ENCODE assay signal across 8 cellular contexts in genomic region chr2:152861349-152861942, GRCh38.
DNase-seq lines count a peak whose midpoint lies in the region; ATAC-seq, FAIRE-seq and TF ChIP-seq lines count a peak whose summit lies in the region.

No MANE protein-coding gene starts in this region.

- no peaks in the 10 kb centered on the region for H3K27me3 ChIP-seq in HepG2 (ENCODE audit: control insufficient read depth in 1 of 2, insufficient read depth in 2 of 2, low read length in 2 of 2)

- H3K27me3 Mint-ChIP-seq in activated CD8-positive, alpha-beta T cell treated with anti-CD3 and anti-CD28 coated beads, Interleukin-2, amount 10 ng/mL, durations not matched to agents 7 days and 5 days (ENCODE audit: low read depth) = no peaks in the 10 kb centered on the region

- H3K36me3 ChIP-seq in HepG2 (replicated peaks in 1 of 2; ENCODE audit: control insufficient read depth in 1 of 2, insufficient read depth in 2 of 2, low read length in 2 of 2) = no peaks in the 10 kb centered on the region

- no peaks in the 10 kb centered on the region for H4K20me1 ChIP-seq in HepG2 (ENCODE audit: insufficient read depth, low read length)

- TF ChIP-seq POLR2A in HepG2 (IDR thresholded peaks at IDR 0.05; ENCODE audit: insufficient read depth in 1 of 2, low read depth in 2 of 2, low read length in 2 of 2) = no peak

- no peak for ATAC-seq in activated CD8-positive, alpha-beta T cell treated with anti-CD3 and anti-CD28 coated beads, Interleukin-2, amount 10 ng/mL, durations not matched to agents 7 days and 5 days
- ATAC-seq in HepG2 (peak; percentile 81), HG03571 (IDR thresholded peaks at IDR 0.05; ENCODE audit: unreplicated experiment) (no peak)

- H3K9ac ChIP-seq in HepG2 (ENCODE audit: insufficient read depth, low read depth, low read length) = no peak overlapping the region

- no peak overlapping the region for H3K4me2 ChIP-seq in HepG2 (ENCODE audit: low read depth, low read length)

- in situ Hi-C loops in HepG2 (cut with HindIII; ENCODE audit: extremely low pct_ligation_motif_present, low pct_unique_long_range_greater_than_20kb) = no loop called here

- peak; percentile 59 for TF ChIP-seq CTCF in HepG2 (CRISPR knock-in tag; IDR thresholded peaks at IDR 0.05)

- POLR2A ChIA-PET in activated CD8-positive, alpha-beta T cell treated with anti-CD3 and anti-CD28 coated beads, Interleukin-2, amount 10 ng/mL, durations not matched to agents 7 days and 5 days (lab: Charles Lee) = no interaction called here
- POLR2A ChIA-PET in HepG2 (lab: Yijun Ruan, JAX) = no interaction called here

- no peak overlapping the region for H2AFZ ChIP-seq in HepG2 (ENCODE audit: low read length)

- H3K4me1 ChIP-seq in HepG2 (ENCODE audit: insufficient read depth, low read length) = no peaks in the 10 kb centered on the region

- no peak overlapping the region for H3K27ac ChIP-seq in HepG2 (ENCODE audit: extremely low read length, insufficient read depth, low read length)

- DNase-seq in stimulated activated CD4-positive, alpha-beta T cell treated with anti-CD3 and anti-CD28 coated beads, Interleukin-4, amount 100 ng/mL, for 48 hours (ENCODE audit: low read depth in 2 of 2) = peak; percentile 2 to 4
- no peak for DNase-seq in stimulated activated CD4-positive, alpha-beta T cell treated with anti-CD3 and anti-CD28 coated beads, Interleukin-1b, Interleukin-23, amount 100 ng/mL, for 48 hours
- DNase-seq in Jurkat, Clone E6-1 (ENCODE audit: low read depth, low spot score) = peak; percentile 22
- DNase-seq in activated CD8-positive, alpha-beta T cell treated with anti-CD3 and anti-CD28 coated beads, Interleukin-2, amount 10 ng/mL, durations not matched to agents 7 days and 5 days = peak; percentile 25
- DNase-seq in HepG2 (ENCODE audit: low spot score) = peak; percentile 43
- no peak for DNase-seq in cerebellar nuclear complex (lab: John Stamatoyannopoulos, UW)
- no peak for DNase-seq in DMS79 (lab: John Stamatoyannopoulos, UW)

- H3K79me2 ChIP-seq in HepG2 (ENCODE audit: insufficient read depth, low read length) = no peaks in the 10 kb centered on the region

- no peaks in the 10 kb centered on the region for H3K4me1 Mint-ChIP-seq in activated CD8-positive, alpha-beta T cell treated with anti-CD3 and anti-CD28 coated beads, Interleukin-2, amount 10 ng/mL, durations not matched to agents 7 days and 5 days (ENCODE audit: low read depth)

- no peak for FAIRE-seq in HepG2 (lab: Jason Lieb, UNC)

- BruUV-seq in HepG2 (replicated peaks; lab: Mats Ljungman, UMichigan) = no TSS peak

- H3K27ac Mint-ChIP-seq in activated CD8-positive, alpha-beta T cell treated with anti-CD3 and anti-CD28 coated beads, Interleukin-2, amount 10 ng/mL, durations not matched to agents 7 days and 5 days = no peak overlapping the region

- peaks cover 3% of the 10 kb centered on the region for H3K9me3 Mint-ChIP-seq in activated CD8-positive, alpha-beta T cell treated with anti-CD3 and anti-CD28 coated beads, Interleukin-2, amount 10 ng/mL, durations not matched to agents 7 days and 5 days (ENCODE audit: insufficient read depth)

- H3K4me3 Mint-ChIP-seq in activated CD8-positive, alpha-beta T cell treated with anti-CD3 and anti-CD28 coated beads, Interleukin-2, amount 10 ng/mL, durations not matched to agents 7 days and 5 days = no peak overlapping the region

- 20% methylated on average over 6 of the region's 6 CpGs for WGBS in HepG2 (ENCODE audit: low lambda C conversion rate)

- no peak overlapping the region for H3K4me3 ChIP-seq in Jurkat, Clone E6-1 (ENCODE audit: low read length)
- no peak overlapping the region for H3K4me3 ChIP-seq in HepG2 (replicated peaks in 1 of 3; ENCODE audit: insufficient read depth in 1 of 3, low read depth in 2 of 3, low read length in 3 of 3)

- peaks cover 37% of the 10 kb centered on the region for H3K9me3 ChIP-seq in HepG2 (ENCODE audit: low read length)

- intact Hi-C loops in HepG2 (cut with micrococcal nuclease; ENCODE audit: unreplicated experiment) = loop anchor here (1.0 kb wide), 2 partner anchors 617 to 658 kb away; partner anchors contain the start of gene RPRM

- TF ChIP-seq EP300 in HepG2 (IDR thresholded peaks at IDR 0.05; ENCODE audit: low read depth in 2 of 2, low read length in 2 of 2) = no peak
- TF ChIP-seq EP300 in HepG2 (CRISPR knock-in tag; IDR thresholded peaks at IDR 0.05; ENCODE audit: borderline replicate concordance) = no peak

- H3K36me3 Mint-ChIP-seq in activated CD8-positive, alpha-beta T cell treated with anti-CD3 and anti-CD28 coated beads, Interleukin-2, amount 10 ng/mL, durations not matched to agents 7 days and 5 days (ENCODE audit: low read depth) = no peaks in the 10 kb centered on the region

- peak; percentile 25; the same call in 1 of the 2 replicates for TF ChIP-seq RAD21 in HepG2 (CRISPR knock-in tag; IDR thresholded peaks at IDR 0.05)

- CTCF ChIA-PET in activated CD8-positive, alpha-beta T cell treated with anti-CD3 and anti-CD28 coated beads, Interleukin-2, amount 10 ng/mL, durations not matched to agents 7 days and 5 days (lab: Charles Lee) = interaction anchor here (0.9 to 1.0 kb wide), 2 partner anchors 118 to 206 kb away, joined by 3 to 7 read pairs; no protein-coding TSS in a partner anchor
- CTCF ChIA-PET in HepG2 (lab: Yijun Ruan, JAX; ENCODE audit: low intra/inter-chr PET ratio, low total read pairs) = interaction anchor here (1.2 kb wide), 1 partner anchor 658 kb away, joined by 4 read pairs; no protein-coding TSS in a partner anchor

TF ChIP-seq in HepG2, 621 proteins besides CTCF, POLR2A, EP300 and RAD21:
- TF ChIP-seq NPAS2 (CRISPR knock-in tag; IDR thresholded peaks at IDR 0.05; ENCODE audit: borderline replicate concordance) (no peak), ZNF101 (CRISPR knock-in tag; IDR thresholded peaks at IDR 0.05; ENCODE audit: borderline replicate concordance, low read depth) (peak; percentile 100), ZMYM4 (CRISPR knock-in tag; IDR thresholded peaks at IDR 0.05) (0 out of 2 replicates have a peak, but pooled peaks have one; percentile 15), ZNF263 (CRISPR knock-in tag; IDR thresholded peaks at IDR 0.05) (no peak), ZKSCAN1 (IDR thresholded peaks at IDR 0.05; ENCODE audit: low read length) (no peak), ARID3A (IDR thresholded peaks at IDR 0.05; ENCODE audit: low read depth, low read length) (0 out of 2 replicates have a peak, but pooled peaks have one; percentile 15), FOXA1 (IDR thresholded peaks at IDR 0.05) (no peak), FOXA1 (CRISPR knock-in tag; IDR thresholded peaks at IDR 0.05) (peak; percentile 63; the same call in 1 of the 2 replicates), ZNF607 (CRISPR knock-in tag; IDR thresholded peaks at IDR 0.05; ENCODE audit: borderline replicate concordance) (no peak), SMC3 (IDR thresholded peaks at IDR 0.05; ENCODE audit: low read length) (peak; percentile 42; the same call in 1 of the 2 replicates)
TF ChIP-seq in HepG2: peak in this region for 5.

Comparison
In these comparisons a context has a peak if more than half of its experiments do, and no peak if none do; other contexts are left out.
1. DNase-seq: peak in stimulated activated CD4-positive, alpha-beta T cell treated with anti-CD3 and anti-CD28 coated beads, Interleukin-4, amount 100 ng/mL, for 48 hours (2 of 2), Jurkat, Clone E6-1 (single experiment), activated CD8-positive, alpha-beta T cell treated with anti-CD3 and anti-CD28 coated beads, Interleukin-2, amount 10 ng/mL, durations not matched to agents 7 days and 5 days (single experiment) and HepG2 (single experiment); none in stimulated activated CD4-positive, alpha-beta T cell treated with anti-CD3 and anti-CD28 coated beads, Interleukin-1b, Interleukin-23, amount 100 ng/mL, for 48 hours (single experiment), cerebellar nuclear complex (0 of 2) and DMS79 (single experiment).